ENCODE assay signal across 2 cellular contexts in genomic region chr4:26520728-26521442, GRCh38.
TF ChIP-seq lines count a peak whose summit lies in the region.

No MANE protein-coding gene starts in this region.

TF ChIP-seq in IMR-90, 13 proteins besides CTCF, POLR2A, EP300 and RAD21:
- TF ChIP-seq NFE2L2 (IDR thresholded peaks at IDR 0.05; ENCODE audit: low read depth, low read length) (no peak), FOS (IDR thresholded peaks at IDR 0.05; ENCODE audit: low read depth, low read length) (no peak), SMC3 (IDR thresholded peaks at IDR 0.05; ENCODE audit: low read depth, low read length) (no peak), MAZ (IDR thresholded peaks at IDR 0.05; ENCODE audit: borderline replicate concordance, low read depth, low read length) (no peak), MAFK (IDR thresholded peaks at IDR 0.05; ENCODE audit: low read depth, low read length) (no peak)

TF ChIP-seq in K562, 482 proteins besides CTCF, POLR2A, EP300 and RAD21:
- no peak for TF ChIP-seq EP400 (IDR thresholded peaks at IDR 0.05)
- TF ChIP-seq GTF2E2 (tag; IDR thresholded peaks at IDR 0.05) = no peak
- TF ChIP-seq CTBP1 (IDR thresholded peaks at IDR 0.05; ENCODE audit: borderline replicate concordance) = peak; percentile 17; the same call in 1 of the 2 replicates
- TF ChIP-seq CBFA2T3 (IDR thresholded peaks at IDR 0.05) = peak; percentile 31; the same call in 1 of the 2 replicates
- no peak for TF ChIP-seq MAFF (IDR thresholded peaks at IDR 0.05; ENCODE audit: low read length)
- TF ChIP-seq FOXK2 (conservative IDR thresholded peaks at IDR 0.05 in 1 of 2, IDR thresholded peaks at IDR 0.05 in 1 of 2; ENCODE audit: low read depth in 2 of 2) = peak in 1 of 2 experiments; percentile 29; a peak in 2 of 4 replicates
- TF ChIP-seq TOE1 (IDR thresholded peaks at IDR 0.05; ENCODE audit: borderline replicate concordance) = peak; percentile 29; the same call in 1 of the 2 replicates
- TF ChIP-seq TOE1 (CRISPR knock-in tag; IDR thresholded peaks at IDR 0.05; ENCODE audit: borderline replicate concordance, low read depth) = no peak
- no peak for TF ChIP-seq RCOR1 (IDR thresholded peaks at IDR 0.05; ENCODE audit: borderline replicate concordance in 1 of 2, low read depth in 2 of 2, low read length in 2 of 2)
- TF ChIP-seq ETV1 (tag; conservative IDR thresholded peaks at IDR 0.05; ENCODE audit: low read depth) = no peak
- no peak for TF ChIP-seq JUNB (CRISPR knock-in tag; conservative IDR thresholded peaks at IDR 0.05)
- no peak for TF ChIP-seq ZNF23 (CRISPR knock-in tag; IDR thresholded peaks at IDR 0.05)
- TF ChIP-seq ZBTB33 (CRISPR knock-in tag; IDR thresholded peaks at IDR 0.05) = no peak
- no peak for TF ChIP-seq NFATC3 (IDR thresholded peaks at IDR 0.05)
- peak; percentile 85 for TF ChIP-seq FOSL1 (tag; conservative IDR thresholded peaks at IDR 0.05)
- TF ChIP-seq ZC3H11A (IDR thresholded peaks at IDR 0.05; ENCODE audit: low read depth, low read length) = no peak
- peak; percentile 70; the same call in 1 of the 2 replicates for TF ChIP-seq ATF3 (IDR thresholded peaks at IDR 0.05)
- TF ChIP-seq ATF3 (CRISPR knock-in tag; conservative IDR thresholded peaks at IDR 0.05) = no peak
- peak; percentile 45; the same call in 1 of the 2 replicates for TF ChIP-seq ARID1B (IDR thresholded peaks at IDR 0.05)
- no peak for TF ChIP-seq ZNF507 (tag; conservative IDR thresholded peaks at IDR 0.05)
- peak; percentile 49; the same call in 1 of the 2 replicates for TF ChIP-seq JUND (IDR thresholded peaks at IDR 0.05; ENCODE audit: borderline replicate concordance, low read depth, low read length)
- TF ChIP-seq JUND (tag; IDR thresholded peaks at IDR 0.05; ENCODE audit: borderline replicate concordance, low read depth, low read length) = peak; percentile 81
- TF ChIP-seq, protein P1, sequence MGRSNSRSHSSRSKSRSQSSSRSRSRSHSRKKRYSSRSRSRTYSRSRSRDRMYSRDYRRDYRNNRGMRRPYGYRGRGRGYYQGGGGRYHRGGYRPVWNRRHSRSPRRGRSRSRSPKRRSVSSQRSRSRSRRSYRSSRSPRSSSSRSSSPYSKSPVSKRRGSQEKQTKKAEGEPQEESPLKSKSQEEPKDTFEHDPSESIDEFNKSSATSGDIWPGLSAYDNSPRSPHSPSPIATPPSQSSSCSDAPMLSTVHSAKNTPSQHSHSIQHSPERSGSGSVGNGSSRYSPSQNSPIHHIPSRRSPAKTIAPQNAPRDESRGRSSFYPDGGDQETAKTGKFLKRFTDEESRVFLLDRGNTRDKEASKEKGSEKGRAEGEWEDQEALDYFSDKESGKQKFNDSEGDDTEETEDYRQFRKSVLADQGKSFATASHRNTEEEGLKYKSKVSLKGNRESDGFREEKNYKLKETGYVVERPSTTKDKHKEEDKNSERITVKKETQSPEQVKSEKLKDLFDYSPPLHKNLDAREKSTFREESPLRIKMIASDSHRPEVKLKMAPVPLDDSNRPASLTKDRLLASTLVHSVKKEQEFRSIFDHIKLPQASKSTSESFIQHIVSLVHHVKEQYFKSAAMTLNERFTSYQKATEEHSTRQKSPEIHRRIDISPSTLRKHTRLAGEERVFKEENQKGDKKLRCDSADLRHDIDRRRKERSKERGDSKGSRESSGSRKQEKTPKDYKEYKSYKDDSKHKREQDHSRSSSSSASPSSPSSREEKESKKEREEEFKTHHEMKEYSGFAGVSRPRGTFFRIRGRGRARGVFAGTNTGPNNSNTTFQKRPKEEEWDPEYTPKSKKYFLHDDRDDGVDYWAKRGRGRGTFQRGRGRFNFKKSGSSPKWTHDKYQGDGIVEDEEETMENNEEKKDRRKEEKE (IDR thresholded peaks at IDR 0.05; ENCODE audit: borderline replicate concordance in 1 of 2, control insufficient read depth in 1 of 2, low read depth in 2 of 2, low read length in 1 of 2) = no peak
- TF ChIP-seq ARNT (IDR thresholded peaks at IDR 0.05) = no peak
- no peak for TF ChIP-seq TEAD4 (IDR thresholded peaks at IDR 0.05; ENCODE audit: low read length)
- no peak for TF ChIP-seq TEAD4 (CRISPR knock-in tag; IDR thresholded peaks at IDR 0.05; ENCODE audit: borderline replicate concordance)
- TF ChIP-seq HMBOX1 (IDR thresholded peaks at IDR 0.05) = peak; percentile 59
- TF ChIP-seq CXXC5 (CRISPR knock-in tag; IDR thresholded peaks at IDR 0.05) = no peak
- TF ChIP-seq FOXJ2 (tag; IDR thresholded peaks at IDR 0.05) = peak; percentile 84
- TF ChIP-seq PATZ1 (CRISPR knock-in tag; IDR thresholded peaks at IDR 0.05; ENCODE audit: borderline replicate concordance) = no peak
